In genomic region chr7:99020413-99020715, GRCh38 we compare ENCODE assay signal across 18 cellular contexts.
A peak's percentile ranks its signal among the peaks of the same experiment; 100 is the strongest.
DNase-seq lines count a peak whose midpoint lies in the region; ATAC-seq, FAIRE-seq and TF ChIP-seq lines count a peak whose summit lies in the region.
"Had no signal": no experiment of that assay in that cellular context is flagged by ENCODE, and none has a peak within 500 bp of the region (broad histone marks: within the 10 kb centered on the region; RNA-seq: fewer than 3 reads in every experiment).

No MANE protein-coding gene starts in this region.

- peaks cover 72% of the 10 kb centered on the region for H3K36me3 Mint-ChIP-seq in activated T-cell treated with anti-CD3 and anti-CD28 coated beads, Interleukin-2, amount 50 U/mL, for 24 hours (ENCODE audit: low read depth)
- peaks cover 74% of the 10 kb centered on the region for H3K36me3 Mint-ChIP-seq in CD4-positive, alpha-beta T cell (ENCODE audit: low read depth)

- CTCF ChIA-PET in CD4-positive, alpha-beta T cell (lab: Charles Lee), result no interaction called here

- no peak overlapping the region for H3K4me3 ChIP-seq in lower lobe of right lung
- no peak overlapping the region for H3K4me3 ChIP-seq in stomach
- H3K4me3 ChIP-seq: GM23248 had no signal

- no peaks in the 10 kb centered on the region for H3K9me3 ChIP-seq in CD4-positive, alpha-beta T cell (ENCODE audit: control insufficient read depth, low read length)
- H3K9me3 ChIP-seq in lower lobe of right lung (no peaks in the 10 kb centered on the region), stomach (no peaks in the 10 kb centered on the region)
- H3K9me3 ChIP-seq: Caco-2 had no signal

- no peak for TF ChIP-seq EP300 in stomach (IDR thresholded peaks at IDR 0.05)

- 64 to 87% (median 75%) methylated on average over 3 of the region's 3 CpGs for WGBS in stomach, 5 donors

- peak overlapping the region; percentile 10 for H3K27ac Mint-ChIP-seq in activated T-cell treated with anti-CD3 and anti-CD28 coated beads, Interleukin-2, amount 50 U/mL, for 24 hours
- peak overlapping the region; percentile 32 for H3K27ac Mint-ChIP-seq in CD4-positive, alpha-beta T cell

- H3K4me1 Mint-ChIP-seq in activated T-cell treated with anti-CD3 and anti-CD28 coated beads, Interleukin-2, amount 50 U/mL, for 24 hours (ENCODE audit: low read depth), result peaks cover 10% of the 10 kb centered on the region
- H3K4me1 Mint-ChIP-seq in CD4-positive, alpha-beta T cell (ENCODE audit: low read depth), result peaks cover 6% of the 10 kb centered on the region

- POLR2A ChIA-PET in CD4-positive, alpha-beta T cell (lab: Charles Lee), result interaction anchor here (0.6 kb wide), 1 partner anchor 28 kb away, joined by 3 read pairs; no protein-coding TSS in a partner anchor

- no peak for DNase-seq in activated T-cell treated with anti-CD3 and anti-CD28 coated beads, Interleukin-2, amount 50 U/mL, for 24 hours
- DNase-seq in activated T-cell treated with anti-CD3 and anti-CD28 coated beads, Interleukin-2, amount 50 U/mL, for 1 hour, result no peak
- no peak for DNase-seq in CD4-positive, alpha-beta T cell
- no peak for DNase-seq in lower lobe of right lung
- no peak for DNase-seq in stomach
- no peak for DNase-seq in GM19239 (ENCODE audit: insufficient read length, low spot score)
- DNase-seq in mucosa of gallbladder (ENCODE audit: low spot score), result no peak
- DNase-seq in HPDE6-E6E7 (ENCODE audit: extremely low spot score), result no peak
- DNase-seq: Caco-2; CD8-positive, alpha-beta memory T cell; DND-41; GDM1; GM23248; H7; IMR-90 had no signal

- H3K36me3 ChIP-seq in lower lobe of right lung (peaks cover 15% of the 10 kb centered on the region), stomach (peaks cover 0 to 24% (median 18%) of the 10 kb centered on the region in 4 donors)

- no peak for TF ChIP-seq CTCF in CD4-positive, alpha-beta T cell (IDR thresholded peaks at IDR 0.05)
- TF ChIP-seq CTCF in lower lobe of right lung (IDR thresholded peaks at IDR 0.05) (no peak), stomach (IDR thresholded peaks at IDR 0.05) (no peak)

- no peak overlapping the region for H3K4me3 Mint-ChIP-seq in activated T-cell treated with anti-CD3 and anti-CD28 coated beads, Interleukin-2, amount 50 U/mL, for 24 hours
- H3K4me3 Mint-ChIP-seq in CD4-positive, alpha-beta T cell, result no peak overlapping the region
- H3K4me3 Mint-ChIP-seq: CD14-positive monocyte; CD8-positive, alpha-beta memory T cell had no signal

- intact Hi-C loops in CD4-positive, alpha-beta T cell (cut with DNase I, micrococcal nuclease), result no loop called here
- intact Hi-C loops in lower lobe of right lung (cut with DNase I) (no loop called here), stomach (cut with DNase I; ENCODE audit: low total_unique reads) (no loop called here)

- peaks cover 11% of the 10 kb centered on the region for H3K4me1 ChIP-seq in lower lobe of right lung
- H3K4me1 ChIP-seq in stomach, result peaks cover 9 to 50% (median 15%) of the 10 kb centered on the region in 4 donors
- H3K4me1 ChIP-seq: Caco-2 had no signal

- TF ChIP-seq POLR2A in stomach (IDR thresholded peaks at IDR 0.05), result no peak

- H3K27ac ChIP-seq in CD4-positive, alpha-beta T cell (ENCODE audit: low read depth, low read length), result no peak overlapping the region
- no peak overlapping the region for H3K27ac ChIP-seq in lower lobe of right lung
- peak overlapping the region in 3 of 5 donors; percentile 4 to 49 (median 15) for H3K27ac ChIP-seq in stomach
- H3K27ac ChIP-seq: 22Rv1, GM23248 had no signal

- no peaks in the 10 kb centered on the region for H3K9me3 Mint-ChIP-seq in activated T-cell treated with anti-CD3 and anti-CD28 coated beads, Interleukin-2, amount 50 U/mL, for 24 hours
- no peaks in the 10 kb centered on the region for H3K9me3 Mint-ChIP-seq in CD4-positive, alpha-beta T cell
- H3K9me3 Mint-ChIP-seq: CD14-positive monocyte; CD8-positive, alpha-beta memory T cell had no signal

- ATAC-seq in CD4-positive, alpha-beta T cell (ENCODE audit: poor library complexity), result no peak
- peak; percentile 15 to 60 for ATAC-seq in lower lobe of right lung

- H3K27me3 Mint-ChIP-seq in activated T-cell treated with anti-CD3 and anti-CD28 coated beads, Interleukin-2, amount 50 U/mL, for 24 hours, result no peaks in the 10 kb centered on the region
- H3K27me3 Mint-ChIP-seq in CD4-positive, alpha-beta T cell, result no peaks in the 10 kb centered on the region
- H3K27me3 Mint-ChIP-seq: CD8-positive, alpha-beta memory T cell had no signal

- no peaks in the 10 kb centered on the region for H3K27me3 ChIP-seq in CD4-positive, alpha-beta T cell (ENCODE audit: control insufficient read depth, insufficient read depth, low read length)
- H3K27me3 ChIP-seq in lower lobe of right lung (ENCODE audit: low read depth), result no peaks in the 10 kb centered on the region
- H3K27me3 ChIP-seq in stomach, result no peaks in the 10 kb centered on the region

- FAIRE-seq in GM19239 (lab: Jason Lieb, UNC), result no peak
- FAIRE-seq: GM12892 had no signal

Comparison
In these comparisons a context has a peak if more than half of its experiments do, and no peak if none do; other contexts are left out.
1. H3K27ac ChIP-seq: peak in stomach (3 of 5); none in CD4-positive, alpha-beta T cell (single experiment) and lower lobe of right lung (single experiment).